Comparison of ENCODE assay signal across 8 cellular contexts in genomic region chr16:71564377-71564967, GRCh38. TPM values are rescaled to one million over a fixed set of nuclear protein-coding genes. Genes with fewer than 3 reads are reported as not detected.
DNase-seq lines count a peak whose midpoint lies in the region; ATAC-seq lines count a peak whose summit lies in the region.

No MANE protein-coding gene starts in this region.

- H3K27ac Mint-ChIP-seq in natural killer cell treated with Interleukin-12 subunit alpha and Interleukin-12 subunit beta and Interleukin-15 and Interleukin-18, amount 100 ng/mL, for 72 hours = peak overlapping the region; percentile 91 to 92

- peaks cover 4% of the 10 kb centered on the region for H3K9me3 Mint-ChIP-seq in natural killer cell treated with Interleukin-12 subunit alpha and Interleukin-12 subunit beta and Interleukin-15 and Interleukin-18, amount 100 ng/mL, for 72 hours

- H3K36me3 ChIP-seq in duodenal mucosa (ENCODE audit: control insufficient read depth in 1 of 2, insufficient read depth in 2 of 2, low read length in 2 of 2) = no peaks in the 10 kb centered on the region

- H3K4me1 Mint-ChIP-seq in natural killer cell treated with Interleukin-12 subunit alpha and Interleukin-12 subunit beta and Interleukin-15 and Interleukin-18, amount 100 ng/mL, for 72 hours (ENCODE audit: low read depth in 2 of 2) = peaks cover 21% of the 10 kb centered on the region in 2 donors

- peak overlapping the region; percentile 86 to 88 for H3K4me3 ChIP-seq in duodenal mucosa (ENCODE audit: low read depth in 1 of 2, low read length in 2 of 2)

- peaks cover 4% of the 10 kb centered on the region for H3K36me3 Mint-ChIP-seq in natural killer cell treated with Interleukin-12 subunit alpha and Interleukin-12 subunit beta and Interleukin-15 and Interleukin-18, amount 100 ng/mL, for 72 hours

- ATAC-seq in GM21529 (IDR thresholded peaks at IDR 0.05; ENCODE audit: unreplicated experiment) = peak; percentile 86
- ATAC-seq in natural killer cell treated with Interleukin-12 subunit alpha and Interleukin-12 subunit beta and Interleukin-15 and Interleukin-18, amount 100 ng/mL, for 72 hours = no peak

- peak overlapping the region; percentile 62 to 63 for H3K9ac ChIP-seq in duodenal mucosa (ENCODE audit: low read depth in 1 of 2, low read length in 2 of 2)

- DNase-seq in DMS153 (lab: John Stamatoyannopoulos, UW) = peak; percentile 28
- DNase-seq in NOMO-1 treated with DMSO at 0.1 percent for 48 hours (lab: John Stamatoyannopoulos, UW; ENCODE audit: unreplicated experiment) = peak; percentile 99
- no peak for DNase-seq in natural killer cell treated with Interleukin-12 subunit alpha and Interleukin-12 subunit beta and Interleukin-15 and Interleukin-18, amount 100 ng/mL, for 72 hours (ENCODE audit: low spot score)
- no peak for DNase-seq in activated CD4-positive, CD25-positive, alpha-beta regulatory T cell (lab: John Stamatoyannopoulos, UW)
- DNase-seq in NAMALWA (ENCODE audit: low spot score) = no peak
- no peak for DNase-seq in OCI-M1 (lab: John Stamatoyannopoulos, UW)

- H3K9me3 ChIP-seq in duodenal mucosa (ENCODE audit: control insufficient read depth in 1 of 2, low read length in 2 of 2) = peaks cover 0 to 6% of the 10 kb centered on the region in 2 donors

- peaks cover 0 to 6% of the 10 kb centered on the region in 2 donors for H3K27me3 Mint-ChIP-seq in natural killer cell treated with Interleukin-12 subunit alpha and Interleukin-12 subunit beta and Interleukin-15 and Interleukin-18, amount 100 ng/mL, for 72 hours

- H3K4me1 ChIP-seq in duodenal mucosa (ENCODE audit: control insufficient read depth in 1 of 2, insufficient read depth in 2 of 2, low read length in 2 of 2) = peaks cover 12 to 13% of the 10 kb centered on the region in 2 donors

- H3K27me3 ChIP-seq in duodenal mucosa (ENCODE audit: control insufficient read depth in 1 of 2, insufficient read depth in 2 of 2, low read length in 2 of 2) = peaks cover 0 to under 1% of the 10 kb centered on the region in 2 donors

- peak overlapping the region; percentile 90 for H3K4me3 Mint-ChIP-seq in natural killer cell treated with Interleukin-12 subunit alpha and Interleukin-12 subunit beta and Interleukin-15 and Interleukin-18, amount 100 ng/mL, for 72 hours

- H3K27ac ChIP-seq in duodenal mucosa (ENCODE audit: low read depth, low read length) = peak overlapping the region; percentile 70

RNA-seq across cellular contexts. Expression of gene TAT, which starts 12.4 kb away (rescaled TPM):
- not detected for total RNA-seq in natural killer cell treated with Interleukin-12 subunit alpha and Interleukin-12 subunit beta and Interleukin-15 and Interleukin-18, amount 100 ng/mL, for 72 hours

RNA-seq across cellular contexts. Expression of gene CHST4, which starts 38.2 kb away (rescaled TPM):
- total RNA-seq in natural killer cell treated with Interleukin-12 subunit alpha and Interleukin-12 subunit beta and Interleukin-15 and Interleukin-18, amount 100 ng/mL, for 72 hours = not detected

Comparison
In these comparisons a context has a peak if more than half of its experiments do, and no peak if none do; other contexts are left out.
1. DNase-seq: peak in DMS153 (single experiment) and NOMO-1 treated with DMSO at 0.1 percent for 48 hours (single experiment); none in natural killer cell treated with Interleukin-12 subunit alpha and Interleukin-12 subunit beta and Interleukin-15 and Interleukin-18, amount 100 ng/mL, for 72 hours (single experiment), activated CD4-positive, CD25-positive, alpha-beta regulatory T cell (0 of 4), NAMALWA (single experiment) and OCI-M1 (single experiment).